Comparison of ENCODE assay signal across 26 cellular contexts in genomic region chr16:14416184-14416583, GRCh38.
DNase-seq lines count a peak whose midpoint lies in the region; ATAC-seq, FAIRE-seq and TF ChIP-seq lines count a peak whose summit lies in the region.
"Had no signal": no experiment of that assay in that cellular context is flagged by ENCODE, and none has a peak within 500 bp of the region (broad histone marks: within the 10 kb centered on the region; RNA-seq: fewer than 3 reads in every experiment).

No MANE protein-coding gene starts in this region.

- CTCF ChIA-PET in MCF 10A (lab: Yijun Ruan, JAX) (interaction anchor here (0.8 kb wide), 1 partner anchor 18 kb away, joined by 3 read pairs; no protein-coding TSS in a partner anchor), A549 (lab: Yijun Ruan, JAX) (no interaction called here), GM12878 (lab: Yijun Ruan, JAX) (interaction anchor here (1.0 kb wide), 1 partner anchor 83 kb away, joined by 3 read pairs; no protein-coding TSS in a partner anchor)

- peak overlapping the region; percentile 35 for H3K27ac Mint-ChIP-seq in MCF 10A (ENCODE audit: low read depth, unreplicated experiment)
- H3K27ac Mint-ChIP-seq: CD8-positive, alpha-beta memory T cell had no signal

- no peaks in the 10 kb centered on the region for H3K27me3 Mint-ChIP-seq in MCF 10A (ENCODE audit: insufficient read depth, unreplicated experiment)
- H3K27me3 Mint-ChIP-seq: CD4-positive, alpha-beta memory T cell; CD4-positive, CD25-positive, alpha-beta regulatory T cell; CD8-positive, alpha-beta memory T cell had no signal

- 89% methylated on average over 3 of the region's 3 CpGs for WGBS in A549 (ENCODE audit: missing lambda C conversion rate)
- WGBS in GM12878 (ENCODE audit: insufficient coverage, insufficient replicate concordance, low lambda C conversion rate, missing lambda C conversion rate): 98% methylated on average over 3 of the region's 3 CpGs

- H3K27me3 ChIP-seq in breast epithelium (no peaks in the 10 kb centered on the region), GM12878 (replicated peaks in 1 of 2; ENCODE audit: control insufficient read depth in 2 of 2, insufficient read depth in 2 of 2, low read length in 1 of 2) (no peaks in the 10 kb centered on the region), tibial artery (no peaks in the 10 kb centered on the region)
- H3K27me3 ChIP-seq: BE2C, BLaER1 had no signal

- no peak for TF ChIP-seq POLR2A in breast epithelium (IDR thresholded peaks at IDR 0.05)
- no peak for TF ChIP-seq POLR2A in A549 (IDR thresholded peaks at IDR 0.05; ENCODE audit: low read length)
- TF ChIP-seq POLR2A in GM12878 (IDR thresholded peaks at IDR 0.05; ENCODE audit: low read depth, low read length): no peak

- H3K27ac ChIP-seq in breast epithelium (no peak overlapping the region), A549 (no peak overlapping the region), GM12878 (ENCODE audit: control insufficient read depth, insufficient read depth) (no peak overlapping the region), tibial artery (peak overlapping the region; percentile 78 to 85)
- H3K27ac ChIP-seq: 22Rv1, BLaER1 had no signal

- H3K36me3 ChIP-seq in breast epithelium (no peaks in the 10 kb centered on the region), GM12878 (ENCODE audit: control insufficient read depth in 2 of 2, insufficient read depth in 2 of 2, low read length in 1 of 2) (no peaks in the 10 kb centered on the region), tibial artery (no peaks in the 10 kb centered on the region)
- H3K36me3 ChIP-seq: BE2C, BLaER1 had no signal

- H3K9me3 Mint-ChIP-seq in MCF 10A (ENCODE audit: unreplicated experiment): peaks cover 8% of the 10 kb centered on the region

- no peaks in the 10 kb centered on the region for H3K9me3 ChIP-seq in breast epithelium
- H3K9me3 ChIP-seq in A549: 0 out of 3 replicates have a peak, but pooled peaks cover 3% of the 10 kb centered on the region
- H3K9me3 ChIP-seq in GM12878 (replicated peaks; ENCODE audit: control insufficient read depth, insufficient read depth, low read length): no peaks in the 10 kb centered on the region; the same call in 2 of the 3 replicates
- H3K9me3 ChIP-seq in tibial artery: no peaks in the 10 kb centered on the region
- H3K9me3 ChIP-seq: BE2C had no signal

- in situ Hi-C loops in GM12878 (cut with MboI): no loop called here

- no peak for TF ChIP-seq CTCF in MCF 10A (IDR thresholded peaks at IDR 0.05; ENCODE audit: unreplicated experiment)
- TF ChIP-seq CTCF in breast epithelium (IDR thresholded peaks at IDR 0.05): no peak
- no peak for TF ChIP-seq CTCF in A549 (IDR thresholded peaks at IDR 0.05)
- TF ChIP-seq CTCF in GM12878 (IDR thresholded peaks at IDR 0.05 in 2 of 3, conservative IDR thresholded peaks at IDR 0.05 in 1 of 3; ENCODE audit: control insufficient read depth in 2 of 3, extremely low read depth in 1 of 3, insufficient read depth in 1 of 3, low read depth in 3 of 3, low read length in 3 of 3): no peak
- no peak for TF ChIP-seq CTCF in tibial artery (IDR thresholded peaks at IDR 0.05)

- H3K4me1 Mint-ChIP-seq in MCF 10A (ENCODE audit: insufficient read depth, unreplicated experiment): no peaks in the 10 kb centered on the region
- H3K4me1 Mint-ChIP-seq: CD4-positive, alpha-beta memory T cell; CD4-positive, CD25-positive, alpha-beta regulatory T cell; CD8-positive, alpha-beta memory T cell had no signal

- SMC1A ChIA-PET in GM12878 (lab: Charles Lee; ENCODE audit: uncharacterized antibody, unreplicated experiment): interaction anchor here (1.0 kb wide), 1 partner anchor 87 kb away, joined by 3 read pairs; no protein-coding TSS in a partner anchor

- H3K9ac ChIP-seq in GM12878 (ENCODE audit: control insufficient read depth, insufficient read depth, low read length): no peak overlapping the region
- H3K9ac ChIP-seq: BLaER1 had no signal

- H3K79me2 ChIP-seq in GM12878 (ENCODE audit: control insufficient read depth, insufficient read depth, low read length): no peaks in the 10 kb centered on the region

- no peak overlapping the region for H2AFZ ChIP-seq in GM12878 (ENCODE audit: control insufficient read depth, low read depth, low read length)

- peaks cover 7% of the 10 kb centered on the region for H3K36me3 Mint-ChIP-seq in MCF 10A (ENCODE audit: insufficient read depth, unreplicated experiment)
- H3K36me3 Mint-ChIP-seq: CD14-positive monocyte; CD4-positive, alpha-beta memory T cell had no signal

- TF ChIP-seq EP300 in A549 (IDR thresholded peaks at IDR 0.05): no peak
- no peak for TF ChIP-seq EP300 in GM12878 (IDR thresholded peaks at IDR 0.05; ENCODE audit: borderline replicate concordance in 1 of 2, control insufficient read depth in 1 of 2, low read depth in 2 of 2, low read length in 2 of 2)

- DNase-seq in MCF 10A (ENCODE audit: unreplicated experiment) (no peak), breast epithelium (ENCODE audit: low spot score in 2 of 2) (no peak), A549 (ENCODE audit: low read depth in 1 of 2, low spot score in 1 of 2) (no peak), GM12878 (ENCODE audit: low read depth, low spot score) (no peak), tibial artery (no peak), UCSD-AML1 (lab: John Stamatoyannopoulos, UW; ENCODE audit: unreplicated experiment) (no peak), ureter (ENCODE audit: low spot score) (no peak)
- DNase-seq: ACHN; BE2C; C1 segment of cervical spinal cord; CD4-positive, alpha-beta memory T cell; CD4-positive, CD25-positive, alpha-beta regulatory T cell; CD8-positive, alpha-beta memory T cell; COR-L47; DMS 273 treated with DMSO at 0.1 percent for 48 hours; DMS153; DMS53; DMS79; DND-41; EL; GDM1 had no signal

- POLR2A ChIA-PET in MCF 10A (lab: Yijun Ruan, JAX): no interaction called here
- POLR2A ChIA-PET in A549 (lab: Yijun Ruan, JAX): interaction anchor here (0.7 kb wide), 1 partner anchor 32 kb away, joined by 3 read pairs; no protein-coding TSS in a partner anchor
- POLR2A ChIA-PET in GM12878 (lab: Charles Lee): no interaction called here

- BruUV-seq in MCF 10A (replicated peaks; lab: Mats Ljungman, UMichigan): no TSS peak
- BruUV-seq in GM12878 (replicated peaks; lab: Mats Ljungman, UMichigan): no TSS peak

- H3K4me3 ChIP-seq in breast epithelium (no peak overlapping the region), A549 (no peak overlapping the region), GM12878 (no peak overlapping the region), tibial artery (no peak overlapping the region)
- H3K4me3 ChIP-seq: BLaER1 had no signal

- no peak for ATAC-seq in A549
- no peak for ATAC-seq in GM12878

- RAD21 ChIA-PET in GM12878 (lab: Charles Lee; ENCODE audit: unreplicated experiment): no interaction called here

- FAIRE-seq in A549 (lab: Jason Lieb, UNC) (no peak), GM12878 (lab: Jason Lieb, UNC) (peak; percentile 82)
- FAIRE-seq: GM12891, GM19239 had no signal

- H3K4me1 ChIP-seq in breast epithelium (no peaks in the 10 kb centered on the region), A549 (no peaks in the 10 kb centered on the region), GM12878 (ENCODE audit: control insufficient read depth, insufficient read depth, low read length) (no peaks in the 10 kb centered on the region), tibial artery (peaks cover 0 to 45% (median 25%) of the 10 kb centered on the region in 4 donors)
- H3K4me1 ChIP-seq: BE2C had no signal

- intact Hi-C loops in MCF 10A (cut with micrococcal nuclease): no loop called here
- intact Hi-C loops in breast epithelium (cut with DNase I; ENCODE audit: low total_unique reads): no loop called here
- intact Hi-C loops in GM12878 (cut with micrococcal nuclease; ENCODE audit: unreplicated experiment): no loop called here
- intact Hi-C loops in tibial artery (cut with DNase I; ENCODE audit: low total_unique reads): loop anchor here (5.0 to 10.0 kb wide), 2 partner anchors 91 to 101 kb away; no protein-coding TSS in a partner anchor

- no peaks in the 10 kb centered on the region for H4K20me1 ChIP-seq in GM12878 (ENCODE audit: control insufficient read depth, insufficient read depth)
- H4K20me1 ChIP-seq: BLaER1 had no signal

- H3K4me3 Mint-ChIP-seq in MCF 10A (ENCODE audit: unreplicated experiment): no peak overlapping the region
- H3K4me3 Mint-ChIP-seq: CD14-positive monocyte; CD4-positive, alpha-beta memory T cell; CD4-positive, CD25-positive, alpha-beta regulatory T cell; CD8-positive, alpha-beta memory T cell had no signal

- no peak for TF ChIP-seq RAD21 in A549 (conservative IDR thresholded peaks at IDR 0.05 in 1 of 2, IDR thresholded peaks at IDR 0.05 in 1 of 2)
- TF ChIP-seq RAD21 in GM12878 (IDR thresholded peaks at IDR 0.05; ENCODE audit: insufficient read depth, low read depth, low read length): no peak

- H3K4me2 ChIP-seq in A549 (no peak overlapping the region), GM12878 (ENCODE audit: control insufficient read depth, insufficient read depth) (no peak overlapping the region)

TF ChIP-seq in A549, 52 proteins besides CTCF, POLR2A, EP300 and RAD21:
- TF ChIP-seq RCOR1 (IDR thresholded peaks at IDR 0.05; ENCODE audit: low read depth, low read length) (no peak), KDM1A (IDR thresholded peaks at IDR 0.05; ENCODE audit: low read depth) (0 out of 2 replicates have a peak, but pooled peaks have one; percentile 28)

TF ChIP-seq in GM12878, 131 proteins besides CTCF, POLR2A, EP300 and RAD21 (continues in another document):
- no peak for TF ChIP-seq NFIC (IDR thresholded peaks at IDR 0.05; ENCODE audit: low read depth, low read length)
- TF ChIP-seq CBX5 (IDR thresholded peaks at IDR 0.05; ENCODE audit: low read depth): no peak
- no peak for TF ChIP-seq MYB (IDR thresholded peaks at IDR 0.05; ENCODE audit: borderline replicate concordance, low read depth, low read length)
- TF ChIP-seq PBX3 (IDR thresholded peaks at IDR 0.05; ENCODE audit: insufficient replicate concordance, low read depth, low read length): no peak
- no peak for TF ChIP-seq SUZ12 (IDR thresholded peaks at IDR 0.05; ENCODE audit: unreplicated experiment)

Comparison
In these comparisons a context has a peak if more than half of its experiments do, and no peak if none do; other contexts are left out.
1. H3K27ac ChIP-seq: peak in tibial artery (2 of 2); none in breast epithelium (0 of 2), A549 (0 of 2) and GM12878 (single experiment).